In the genomic region with DNA sequence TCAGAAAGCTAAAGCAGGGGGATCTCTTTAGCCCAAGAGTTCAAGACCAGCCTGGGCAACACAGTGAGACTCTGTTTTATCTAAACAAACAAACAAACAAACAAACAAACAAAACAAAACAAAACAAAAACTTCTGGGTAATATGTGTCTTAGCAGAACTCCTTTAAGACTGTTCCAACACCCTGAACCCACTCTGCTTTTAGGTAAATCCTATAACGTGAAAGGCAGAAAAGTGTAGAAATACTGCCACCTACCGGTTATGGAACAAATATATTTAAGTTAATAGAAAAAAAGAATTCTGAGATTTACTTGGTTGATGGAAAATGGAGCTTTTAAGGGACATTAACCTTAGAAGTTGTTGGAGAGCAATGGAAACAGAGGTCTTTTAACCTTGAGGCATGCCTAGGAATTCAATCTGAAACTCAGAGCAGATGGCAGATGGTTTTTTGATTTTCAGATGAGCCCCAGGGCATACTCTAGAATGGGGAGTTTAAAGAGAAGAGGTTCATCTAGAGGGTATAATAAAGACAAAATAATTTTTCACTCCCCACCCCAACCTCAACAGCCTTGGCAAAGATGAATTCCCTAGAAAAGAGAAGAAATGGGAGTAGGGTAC, we compare ENCODE assay signal across 1 cellular context.
TF ChIP-seq lines count a peak whose summit lies in the region.

No MANE protein-coding gene starts in this region.

TF ChIP-seq in HCT116, 20 proteins besides CTCF, POLR2A, EP300 and RAD21:
- TF ChIP-seq, protein P1, sequence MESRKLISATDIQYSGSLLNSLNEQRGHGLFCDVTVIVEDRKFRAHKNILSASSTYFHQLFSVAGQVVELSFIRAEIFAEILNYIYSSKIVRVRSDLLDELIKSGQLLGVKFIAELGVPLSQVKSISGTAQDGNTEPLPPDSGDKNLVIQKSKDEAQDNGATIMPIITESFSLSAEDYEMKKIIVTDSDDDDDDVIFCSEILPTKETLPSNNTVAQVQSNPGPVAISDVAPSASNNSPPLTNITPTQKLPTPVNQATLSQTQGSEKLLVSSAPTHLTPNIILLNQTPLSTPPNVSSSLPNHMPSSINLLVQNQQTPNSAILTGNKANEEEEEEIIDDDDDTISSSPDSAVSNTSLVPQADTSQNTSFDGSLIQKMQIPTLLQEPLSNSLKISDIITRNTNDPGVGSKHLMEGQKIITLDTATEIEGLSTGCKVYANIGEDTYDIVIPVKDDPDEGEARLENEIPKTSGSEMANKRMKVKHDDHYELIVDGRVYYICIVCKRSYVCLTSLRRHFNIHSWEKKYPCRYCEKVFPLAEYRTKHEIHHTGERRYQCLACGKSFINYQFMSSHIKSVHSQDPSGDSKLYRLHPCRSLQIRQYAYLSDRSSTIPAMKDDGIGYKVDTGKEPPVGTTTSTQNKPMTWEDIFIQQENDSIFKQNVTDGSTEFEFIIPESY (IDR thresholded peaks at IDR 0.05; ENCODE audit: extremely low read depth, insufficient replicate concordance, low read length) = no peak
- TF ChIP-seq, protein P2, sequence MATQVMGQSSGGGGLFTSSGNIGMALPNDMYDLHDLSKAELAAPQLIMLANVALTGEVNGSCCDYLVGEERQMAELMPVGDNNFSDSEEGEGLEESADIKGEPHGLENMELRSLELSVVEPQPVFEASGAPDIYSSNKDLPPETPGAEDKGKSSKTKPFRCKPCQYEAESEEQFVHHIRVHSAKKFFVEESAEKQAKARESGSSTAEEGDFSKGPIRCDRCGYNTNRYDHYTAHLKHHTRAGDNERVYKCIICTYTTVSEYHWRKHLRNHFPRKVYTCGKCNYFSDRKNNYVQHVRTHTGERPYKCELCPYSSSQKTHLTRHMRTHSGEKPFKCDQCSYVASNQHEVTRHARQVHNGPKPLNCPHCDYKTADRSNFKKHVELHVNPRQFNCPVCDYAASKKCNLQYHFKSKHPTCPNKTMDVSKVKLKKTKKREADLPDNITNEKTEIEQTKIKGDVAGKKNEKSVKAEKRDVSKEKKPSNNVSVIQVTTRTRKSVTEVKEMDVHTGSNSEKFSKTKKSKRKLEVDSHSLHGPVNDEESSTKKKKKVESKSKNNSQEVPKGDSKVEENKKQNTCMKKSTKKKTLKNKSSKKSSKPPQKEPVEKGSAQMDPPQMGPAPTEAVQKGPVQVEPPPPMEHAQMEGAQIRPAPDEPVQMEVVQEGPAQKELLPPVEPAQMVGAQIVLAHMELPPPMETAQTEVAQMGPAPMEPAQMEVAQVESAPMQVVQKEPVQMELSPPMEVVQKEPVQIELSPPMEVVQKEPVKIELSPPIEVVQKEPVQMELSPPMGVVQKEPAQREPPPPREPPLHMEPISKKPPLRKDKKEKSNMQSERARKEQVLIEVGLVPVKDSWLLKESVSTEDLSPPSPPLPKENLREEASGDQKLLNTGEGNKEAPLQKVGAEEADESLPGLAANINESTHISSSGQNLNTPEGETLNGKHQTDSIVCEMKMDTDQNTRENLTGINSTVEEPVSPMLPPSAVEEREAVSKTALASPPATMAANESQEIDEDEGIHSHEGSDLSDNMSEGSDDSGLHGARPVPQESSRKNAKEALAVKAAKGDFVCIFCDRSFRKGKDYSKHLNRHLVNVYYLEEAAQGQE (IDR thresholded peaks at IDR 0.05; ENCODE audit: low read depth) = no peak
- TF ChIP-seq SIN3A (IDR thresholded peaks at IDR 0.05; ENCODE audit: low read depth) (no peak), SP1 (IDR thresholded peaks at IDR 0.05; ENCODE audit: low read depth) (no peak), ZNF274 (IDR thresholded peaks at IDR 0.05; ENCODE audit: low read depth, low read length) (no peak), POLR2AphosphoS5 (IDR thresholded peaks at IDR 0.05; ENCODE audit: low read depth, low read length) (no peak), FOSL1 (IDR thresholded peaks at IDR 0.05; ENCODE audit: low read depth) (no peak), EGR1 (IDR thresholded peaks at IDR 0.05; ENCODE audit: low read depth) (no peak), EZH2phosphoT487 (IDR thresholded peaks at IDR 0.05; ENCODE audit: borderline replicate concordance) (no peak)
